Comparison of ENCODE assay signal across 22 cellular contexts in the genomic region with DNA sequence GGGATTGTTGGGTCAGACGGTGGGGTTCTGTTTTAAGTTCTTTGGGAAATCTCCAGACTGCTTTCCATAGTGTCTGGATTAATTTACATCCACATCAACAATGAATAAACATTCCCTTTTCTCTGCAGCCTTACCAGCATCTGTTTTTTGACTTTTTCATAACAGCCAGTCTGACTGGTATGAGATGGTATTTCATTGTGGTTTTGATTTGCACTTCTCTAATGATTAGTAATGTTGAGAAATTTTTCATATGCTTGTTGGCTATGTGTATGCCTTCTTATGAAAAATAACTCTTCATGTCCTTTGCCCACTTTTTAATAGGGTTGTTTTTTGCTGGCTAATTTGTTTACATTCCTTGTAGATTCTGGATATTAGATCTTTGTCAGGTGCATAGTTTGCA.
DNase-seq lines count a peak whose midpoint lies in the region; ATAC-seq, FAIRE-seq and TF ChIP-seq lines count a peak whose summit lies in the region.
"Had no signal": no experiment of that assay in that cellular context is flagged by ENCODE, and none has a peak within 500 bp of the region (broad histone marks: within the 10 kb centered on the region; RNA-seq: fewer than 3 reads in every experiment).

No MANE protein-coding gene starts in this region.

- ATAC-seq in activated CD4-positive, alpha-beta T cell treated with anti-CD3 and anti-CD28 coated beads for 36 hours = no peak
- no peak for ATAC-seq in HG03432 (IDR thresholded peaks at IDR 0.05; ENCODE audit: unreplicated experiment)
- no peak for ATAC-seq in effector memory CD8-positive, alpha-beta T cell (replicated peaks)
- ATAC-seq: GM12878, GM23338, HCT116, HepG2 had no signal

- CTCF ChIA-PET in activated CD4-positive, alpha-beta T cell treated with anti-CD3 and anti-CD28 coated beads for 36 hours (lab: Charles Lee) = no interaction called here

- no peaks in the 10 kb centered on the region for H3K27me3 Mint-ChIP-seq in activated CD4-positive, alpha-beta T cell treated with anti-CD3 and anti-CD28 coated beads for 36 hours
- no peaks in the 10 kb centered on the region for H3K27me3 Mint-ChIP-seq in effector memory CD8-positive, alpha-beta T cell
- H3K27me3 Mint-ChIP-seq: CD4-positive, CD25-positive, alpha-beta regulatory T cell; CD8-positive, alpha-beta memory T cell; IgD-negative memory B cell had no signal

- no peaks in the 10 kb centered on the region for H4K20me1 ChIP-seq in GM23248 (ENCODE audit: insufficient read depth)

- no peaks in the 10 kb centered on the region for H3K9me2 ChIP-seq in GM23248 (ENCODE audit: insufficient read depth)

- FAIRE-seq in bronchial epithelial cell (lab: Jason Lieb, UNC) = no peak
- FAIRE-seq: GM12878, H54, HepG2 had no signal

- H3K9me3 Mint-ChIP-seq in activated CD4-positive, alpha-beta T cell treated with anti-CD3 and anti-CD28 coated beads for 36 hours (ENCODE audit: low read depth) = peaks cover 11% of the 10 kb centered on the region
- peaks cover 12 to 26% of the 10 kb centered on the region in 2 donors for H3K9me3 Mint-ChIP-seq in effector memory CD8-positive, alpha-beta T cell
- H3K9me3 Mint-ChIP-seq: GM23338 had no signal

- H2AFZ ChIP-seq in GM23248 = no peak overlapping the region
- H2AFZ ChIP-seq: GM23338 had no signal

- H3K4me1 Mint-ChIP-seq in activated CD4-positive, alpha-beta T cell treated with anti-CD3 and anti-CD28 coated beads for 36 hours = no peaks in the 10 kb centered on the region
- no peaks in the 10 kb centered on the region for H3K4me1 Mint-ChIP-seq in effector memory CD8-positive, alpha-beta T cell (ENCODE audit: low read depth in 2 of 2)
- H3K4me1 Mint-ChIP-seq: B cell; CD4-positive, CD25-positive, alpha-beta regulatory T cell; CD8-positive, alpha-beta memory T cell; IgD-negative memory B cell had no signal

- no peaks in the 10 kb centered on the region for H3K4me1 ChIP-seq in GM23248 (ENCODE audit: insufficient read depth)

- POLR2A ChIA-PET in activated CD4-positive, alpha-beta T cell treated with anti-CD3 and anti-CD28 coated beads for 36 hours (lab: Charles Lee) = no interaction called here

- no peaks in the 10 kb centered on the region for H3K36me3 Mint-ChIP-seq in activated CD4-positive, alpha-beta T cell treated with anti-CD3 and anti-CD28 coated beads for 36 hours (ENCODE audit: low read depth)
- no peaks in the 10 kb centered on the region for H3K36me3 Mint-ChIP-seq in effector memory CD8-positive, alpha-beta T cell (ENCODE audit: insufficient read depth)
- H3K36me3 Mint-ChIP-seq: CD4-positive, CD25-positive, alpha-beta regulatory T cell had no signal

- H3K27ac ChIP-seq in GM23248 = no peak overlapping the region

- H3K27ac Mint-ChIP-seq in activated CD4-positive, alpha-beta T cell treated with anti-CD3 and anti-CD28 coated beads for 36 hours = no peak overlapping the region
- H3K27ac Mint-ChIP-seq in effector memory CD8-positive, alpha-beta T cell = no peak overlapping the region
- H3K27ac Mint-ChIP-seq: B cell; CD4-positive, CD25-positive, alpha-beta regulatory T cell; CD8-positive, alpha-beta memory T cell; GM23338; HFFc6; IgD-negative memory B cell had no signal

- no peak for TF ChIP-seq CTCF in bronchial epithelial cell (IDR thresholded peaks at IDR 0.05; ENCODE audit: insufficient read depth, low read length, severe bottlenecking)
- TF ChIP-seq CTCF in fibroblast of mammary gland (conservative IDR thresholded peaks at IDR 0.05; ENCODE audit: control insufficient read depth, insufficient read depth, low read depth, low read length) = no peak

- H3K36me3 ChIP-seq in GM23248 (ENCODE audit: low read depth) (no peaks in the 10 kb centered on the region), bronchial epithelial cell (ENCODE audit: control insufficient read depth, insufficient read depth, low read length) (no peaks in the 10 kb centered on the region)

- H3K4me3 ChIP-seq in GM23248 (no peak overlapping the region), bronchial epithelial cell (ENCODE audit: low read depth, low read length) (no peak overlapping the region), fibroblast of mammary gland (ENCODE audit: control insufficient read depth, low read depth, low read length) (no peak overlapping the region)
- H3K4me3 ChIP-seq: GM12878, GM23338 had no signal

- no peak overlapping the region for H3K4me3 Mint-ChIP-seq in activated CD4-positive, alpha-beta T cell treated with anti-CD3 and anti-CD28 coated beads for 36 hours
- H3K4me3 Mint-ChIP-seq in effector memory CD8-positive, alpha-beta T cell = no peak overlapping the region
- H3K4me3 Mint-ChIP-seq: B cell; CD4-positive, CD25-positive, alpha-beta regulatory T cell; CD8-positive, alpha-beta memory T cell; GM23338; HFFc6; IgD-negative memory B cell had no signal

- DNase-seq in GM23248 (peak; percentile 7), bronchial epithelial cell (ENCODE audit: low read depth) (peak; percentile 34), fibroblast of mammary gland (ENCODE audit: low read depth) (peak; percentile 1)
- DNase-seq in activated CD4-positive, alpha-beta T cell treated with anti-CD3 and anti-CD28 coated beads for 36 hours = no peak
- no peak for DNase-seq in effector memory CD8-positive, alpha-beta T cell
- DNase-seq: C1 segment of cervical spinal cord; CD4-positive, CD25-positive, alpha-beta regulatory T cell; CD8-positive, alpha-beta memory T cell; COR-L47; DMS 273 treated with DMSO at 0.1 percent for 48 hours; DMS53; DND-41; EL; HFFc6 had no signal

- H3K27me3 ChIP-seq in GM23248 (replicated peaks; ENCODE audit: insufficient read depth) (no peaks in the 10 kb centered on the region), bronchial epithelial cell (ENCODE audit: control insufficient read depth, insufficient read depth, low read length) (no peaks in the 10 kb centered on the region)

- H3K9ac ChIP-seq in GM23248 = no peak overlapping the region

- 13 to 23% methylated on average over 1 of the region's 1 CpG for WGBS in GM23248 (ENCODE audit: low coverage in 1 of 2, low lambda C conversion rate in 2 of 2, missing lambda C conversion rate in 2 of 2), 2 experiments

- no peaks in the 10 kb centered on the region for H3K9me3 ChIP-seq in GM23248 (ENCODE audit: low read depth)

- intact Hi-C loops in activated CD4-positive, alpha-beta T cell treated with anti-CD3 and anti-CD28 coated beads for 36 hours (cut with DNase I, micrococcal nuclease) = no loop called here

- in situ Hi-C loops in GM23248 (cut with MboI) = loop anchor here (25.0 kb wide), 1 partner anchor 364 kb away; no protein-coding TSS in a partner anchor

- no peaks in the 10 kb centered on the region for H3F3A ChIP-seq in GM23248 (ENCODE audit: insufficient read depth)

- H3K4me2 ChIP-seq in GM23248 (ENCODE audit: unreplicated experiment) = no peak overlapping the region
- H3K4me2 ChIP-seq: GM23338 had no signal

- H3K79me2 ChIP-seq in GM23248 (ENCODE audit: insufficient read depth) = no peaks in the 10 kb centered on the region

Comparison
In these comparisons a context has a peak if more than half of its experiments do, and no peak if none do; other contexts are left out.
1. DNase-seq: peak in GM23248 (single experiment), bronchial epithelial cell (single experiment) and fibroblast of mammary gland (single experiment); none in activated CD4-positive, alpha-beta T cell treated with anti-CD3 and anti-CD28 coated beads for 36 hours (single experiment) and effector memory CD8-positive, alpha-beta T cell (0 of 3).